ENCODE assay signal across 10 cellular contexts in the genomic region with DNA sequence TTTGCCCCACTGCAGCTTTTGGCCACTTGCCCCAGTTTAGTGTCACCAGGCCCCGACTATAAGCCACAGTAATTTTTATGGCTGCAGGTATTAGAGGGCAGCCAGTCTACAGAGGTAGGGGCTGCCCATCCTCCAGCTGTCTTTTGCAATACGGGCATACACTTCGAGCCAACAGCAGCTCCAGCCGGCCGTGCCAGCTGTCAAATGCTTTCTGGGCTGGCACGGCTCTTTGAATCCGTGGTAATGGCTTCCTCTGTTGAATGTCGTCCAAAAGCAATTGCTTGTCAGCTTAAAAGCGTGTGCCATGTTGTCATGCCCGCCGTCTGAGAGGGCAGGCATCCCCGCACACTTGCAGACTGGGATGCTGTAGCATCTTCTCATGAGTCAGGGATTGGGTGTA. TPM values are rescaled to one million over a fixed set of nuclear protein-coding genes. Genes with fewer than 3 reads are reported as not detected.
DNase-seq lines count a peak whose midpoint lies in the region; ATAC-seq and TF ChIP-seq lines count a peak whose summit lies in the region.
"Had no signal": no experiment of that assay in that cellular context is flagged by ENCODE, and none has a peak within 500 bp of the region (broad histone marks: within the 10 kb centered on the region; RNA-seq: fewer than 3 reads in every experiment).

No MANE protein-coding gene starts in this region.

- TF ChIP-seq EP300 in suprapubic skin (IDR thresholded peaks at IDR 0.05) = no peak

- H3K9me3 ChIP-seq in suprapubic skin = no peaks in the 10 kb centered on the region

- no peak overlapping the region for H3K27ac ChIP-seq in foreskin keratinocyte
- no peak overlapping the region for H3K27ac ChIP-seq in suprapubic skin
- H3K27ac ChIP-seq: SK-N-MC had no signal

- 43% methylated on average over 11 of the region's 12 CpGs for WGBS in suprapubic skin

- TF ChIP-seq CTCF in foreskin keratinocyte (conservative IDR thresholded peaks at IDR 0.05) = no peak
- no peak for TF ChIP-seq CTCF in suprapubic skin (IDR thresholded peaks at IDR 0.05)

- ATAC-seq in foreskin keratinocyte = no peak
- no peak for ATAC-seq in HG03025 (IDR thresholded peaks at IDR 0.05; ENCODE audit: low FRiP score, unreplicated experiment)

- TF ChIP-seq POLR2A in suprapubic skin (IDR thresholded peaks at IDR 0.05) = no peak

- H3K36me3 ChIP-seq in suprapubic skin = peaks cover 24% of the 10 kb centered on the region

- H3K27me3 ChIP-seq in foreskin keratinocyte = no peaks in the 10 kb centered on the region
- no peaks in the 10 kb centered on the region for H3K27me3 ChIP-seq in suprapubic skin

- H3K4me1 ChIP-seq in foreskin keratinocyte (peaks cover 4% of the 10 kb centered on the region), suprapubic skin (peaks cover 26% of the 10 kb centered on the region)

- peak; percentile 84 for DNase-seq in DMS79 treated with DMSO at 0.1 percent for 48 hours (lab: John Stamatoyannopoulos, UW)
- DNase-seq in NCI-H524 (lab: John Stamatoyannopoulos, UW) = peak; percentile 66 to 81
- peak; percentile 34 for DNase-seq in fibroblast of gingiva (ENCODE audit: low read depth)
- DNase-seq in posterior cingulate gyrus = peak; percentile 20 to 92 (median 56)
- DNase-seq in foreskin keratinocyte = no peak
- DNase-seq in suprapubic skin (ENCODE audit: low spot score in 2 of 2) = no peak
- no peak for DNase-seq in stimulated activated CD4-positive, alpha-beta T cell treated with anti-CD3 and anti-CD28 coated beads, Interleukin-12 subunit alpha, Interleukin-12 subunit beta, amount 100 ng/mL, for 4 hours
- DNase-seq: immature natural killer cell had no signal

- intact Hi-C loops in posterior cingulate gyrus (cut with DNase I) = loop anchor here (5.0 kb wide), 1 partner anchor 40 kb away; a partner anchor contains a TSS

- no peak overlapping the region for H3K4me3 ChIP-seq in suprapubic skin
- H3K4me3 ChIP-seq: SK-N-MC had no signal

RNA-seq across cellular contexts. Expression of a gene that starts 41.3 kb away (rescaled TPM):
- total RNA-seq in foreskin keratinocyte (2.7 and 2.9 TPM in 2 replicates), suprapubic skin (10 to 100 TPM in 3 of 4 donors, 1 to 10 TPM in 1; 8.9 to 27.0 (median 18.0) TPM)
- 1.2 and 1.5 TPM in 2 replicates for polyA plus RNA-seq in foreskin keratinocyte

Comparison
In these comparisons a context has a peak if more than half of its experiments do, and no peak if none do; other contexts are left out.
1. DNase-seq: peak in DMS79 treated with DMSO at 0.1 percent for 48 hours (single experiment), NCI-H524 (2 of 2), fibroblast of gingiva (single experiment) and posterior cingulate gyrus (10 of 10); none in foreskin keratinocyte (0 of 2), suprapubic skin (0 of 2) and stimulated activated CD4-positive, alpha-beta T cell treated with anti-CD3 and anti-CD28 coated beads, Interleukin-12 subunit alpha, Interleukin-12 subunit beta, amount 100 ng/mL, for 4 hours (single experiment).